ENCODE assay signal across 1 cellular context in the genomic region with DNA sequence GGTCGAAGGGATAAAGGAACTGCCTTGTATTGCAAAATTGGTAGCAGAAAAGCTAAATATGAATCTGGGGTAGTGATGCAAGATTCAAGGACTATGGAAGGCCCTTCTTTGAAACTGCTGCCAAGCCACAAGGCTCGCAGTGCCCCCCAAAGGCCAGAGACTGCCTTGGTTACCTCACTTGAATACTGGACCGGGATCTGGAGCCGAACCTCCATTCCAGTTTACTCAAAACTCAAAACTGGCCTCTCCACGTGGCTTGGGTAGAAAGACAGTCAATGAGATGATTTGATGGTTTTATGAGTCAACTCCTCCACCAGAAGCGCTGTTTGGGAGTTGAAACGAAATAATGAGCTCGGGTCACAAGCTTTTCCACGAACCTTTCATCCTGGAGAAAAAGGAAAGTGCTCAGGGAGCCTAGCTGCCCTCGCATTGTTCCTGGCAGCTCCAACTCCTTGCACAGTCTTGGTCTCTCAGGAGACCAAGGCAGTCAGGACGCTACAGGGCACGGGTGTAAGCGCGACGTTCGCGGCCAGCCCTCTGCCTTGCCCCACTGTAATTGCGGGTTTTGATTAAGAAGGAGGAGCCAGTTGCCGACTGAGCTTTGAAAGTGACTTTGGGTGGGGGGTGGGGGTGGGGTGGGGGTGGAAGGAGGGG.
TF ChIP-seq lines count a peak whose summit lies in the region.

No MANE protein-coding gene starts in this region.

TF ChIP-seq in WTC11, 78 proteins besides CTCF, POLR2A, EP300 and RAD21 (continued from another document):
- TF ChIP-seq, protein P1, sequence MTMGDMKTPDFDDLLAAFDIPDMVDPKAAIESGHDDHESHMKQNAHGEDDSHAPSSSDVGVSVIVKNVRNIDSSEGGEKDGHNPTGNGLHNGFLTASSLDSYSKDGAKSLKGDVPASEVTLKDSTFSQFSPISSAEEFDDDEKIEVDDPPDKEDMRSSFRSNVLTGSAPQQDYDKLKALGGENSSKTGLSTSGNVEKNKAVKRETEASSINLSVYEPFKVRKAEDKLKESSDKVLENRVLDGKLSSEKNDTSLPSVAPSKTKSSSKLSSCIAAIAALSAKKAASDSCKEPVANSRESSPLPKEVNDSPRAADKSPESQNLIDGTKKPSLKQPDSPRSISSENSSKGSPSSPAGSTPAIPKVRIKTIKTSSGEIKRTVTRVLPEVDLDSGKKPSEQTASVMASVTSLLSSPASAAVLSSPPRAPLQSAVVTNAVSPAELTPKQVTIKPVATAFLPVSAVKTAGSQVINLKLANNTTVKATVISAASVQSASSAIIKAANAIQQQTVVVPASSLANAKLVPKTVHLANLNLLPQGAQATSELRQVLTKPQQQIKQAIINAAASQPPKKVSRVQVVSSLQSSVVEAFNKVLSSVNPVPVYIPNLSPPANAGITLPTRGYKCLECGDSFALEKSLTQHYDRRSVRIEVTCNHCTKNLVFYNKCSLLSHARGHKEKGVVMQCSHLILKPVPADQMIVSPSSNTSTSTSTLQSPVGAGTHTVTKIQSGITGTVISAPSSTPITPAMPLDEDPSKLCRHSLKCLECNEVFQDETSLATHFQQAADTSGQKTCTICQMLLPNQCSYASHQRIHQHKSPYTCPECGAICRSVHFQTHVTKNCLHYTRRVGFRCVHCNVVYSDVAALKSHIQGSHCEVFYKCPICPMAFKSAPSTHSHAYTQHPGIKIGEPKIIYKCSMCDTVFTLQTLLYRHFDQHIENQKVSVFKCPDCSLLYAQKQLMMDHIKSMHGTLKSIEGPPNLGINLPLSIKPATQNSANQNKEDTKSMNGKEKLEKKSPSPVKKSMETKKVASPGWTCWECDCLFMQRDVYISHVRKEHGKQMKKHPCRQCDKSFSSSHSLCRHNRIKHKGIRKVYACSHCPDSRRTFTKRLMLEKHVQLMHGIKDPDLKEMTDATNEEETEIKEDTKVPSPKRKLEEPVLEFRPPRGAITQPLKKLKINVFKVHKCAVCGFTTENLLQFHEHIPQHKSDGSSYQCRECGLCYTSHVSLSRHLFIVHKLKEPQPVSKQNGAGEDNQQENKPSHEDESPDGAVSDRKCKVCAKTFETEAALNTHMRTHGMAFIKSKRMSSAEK (CRISPR knock-in tag; IDR thresholded peaks at IDR 0.05; ENCODE audit: borderline replicate concordance), result no peak
- no peak for TF ChIP-seq SP1 (CRISPR knock-in tag; conservative IDR thresholded peaks at IDR 0.05)
